In genomic region chr2:239084007-239084406, GRCh38 we compare ENCODE assay signal across 5 cellular contexts.
"Had no signal": no experiment of that assay in that cellular context is flagged by ENCODE, and none has a peak within 500 bp of the region (broad histone marks: within the 10 kb centered on the region; RNA-seq: fewer than 3 reads in every experiment).

No MANE protein-coding gene starts in this region.

- H3K4me3 Mint-ChIP-seq: IgD-negative memory B cell had no signal

- H3K27me3 Mint-ChIP-seq: IgD-negative memory B cell had no signal

- H3K4me1 Mint-ChIP-seq: IgD-negative memory B cell had no signal

- DNase-seq: IMR-90, KBM-7 had no signal

- H3K4me3 ChIP-seq: K562 had no signal

- ATAC-seq: HepG2, K562 had no signal

- H3K27ac Mint-ChIP-seq: IgD-negative memory B cell had no signal
